13 cellular contexts compared by ENCODE assay signal in the genomic region with DNA sequence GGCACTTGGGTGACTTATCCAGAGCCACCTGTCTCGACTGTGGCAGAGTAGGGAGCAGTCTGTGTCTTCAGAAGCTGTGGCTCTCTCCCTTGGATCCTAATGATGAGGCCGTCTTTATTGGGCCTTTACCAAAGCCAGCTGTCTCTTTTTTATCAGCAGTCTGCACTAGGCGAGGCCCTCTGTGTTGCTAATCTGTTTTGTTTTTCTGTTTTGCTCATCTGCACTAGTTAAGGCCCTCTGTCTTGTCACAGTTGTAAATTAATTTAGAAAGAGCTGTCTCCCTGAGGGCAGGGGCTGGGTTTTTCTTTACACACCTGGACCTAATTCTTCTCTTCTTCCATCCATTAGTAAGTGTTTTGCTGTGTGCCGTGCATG. TPM values are rescaled to one million over a fixed set of nuclear protein-coding genes. Genes with fewer than 3 reads are reported as not detected.
A peak's percentile ranks its signal among the peaks of the same experiment; 100 is the strongest.
DNase-seq lines count a peak whose midpoint lies in the region; ATAC-seq and TF ChIP-seq lines count a peak whose summit lies in the region.
"Had no signal": no experiment of that assay in that cellular context is flagged by ENCODE, and none has a peak within 500 bp of the region (broad histone marks: within the 10 kb centered on the region; RNA-seq: fewer than 3 reads in every experiment).

No MANE protein-coding gene starts in this region.

- H3K4me3 Mint-ChIP-seq in dendritic cell treated with granulocyte-macrophage colony-stimulating factor and Interleukin-4, amounts not matched to agents 40 ng/mL and 50 ng/mL, for 4 days: no peak overlapping the region
- H3K4me3 Mint-ChIP-seq in osteocyte (ENCODE audit: unreplicated experiment): no peak overlapping the region
- H3K4me3 Mint-ChIP-seq: activated naive CD4-positive, alpha-beta T cell treated with anti-CD3 and anti-CD28 coated beads, Interleukin-2, amount 50 U/mL, for 24 hours had no signal

- DNase-seq in osteocyte (ENCODE audit: extremely low spot score, unreplicated experiment) (no peak), NCI-H2227 (lab: John Stamatoyannopoulos, UW; ENCODE audit: unreplicated experiment) (no peak), OCI-M1 (lab: John Stamatoyannopoulos, UW) (no peak), HuH-7.5 (ENCODE audit: low spot score) (no peak)
- no peak for DNase-seq in stimulated activated CD4-positive, alpha-beta T cell treated with anti-CD3 and anti-CD28 coated beads, Interleukin-15, amount 100 ng/mL, for 24 hours
- DNase-seq: left lung; NCI-H748 treated with DMSO at 0.1 percent for 48 hours; stimulated activated CD4-positive, alpha-beta T cell treated with anti-CD3 and anti-CD28 coated beads, Interleukin-2, amount 100 ng/mL, for 48 hours; T-helper 9 cell had no signal

- no peak for TF ChIP-seq CTCF in osteocyte (IDR thresholded peaks at IDR 0.05)

- H3K27me3 Mint-ChIP-seq in dendritic cell treated with granulocyte-macrophage colony-stimulating factor and Interleukin-4, amounts not matched to agents 40 ng/mL and 50 ng/mL, for 4 days: no peaks in the 10 kb centered on the region
- no peaks in the 10 kb centered on the region for H3K27me3 Mint-ChIP-seq in osteocyte (ENCODE audit: unreplicated experiment)
- H3K27me3 Mint-ChIP-seq: activated naive CD4-positive, alpha-beta T cell treated with anti-CD3 and anti-CD28 coated beads, Interleukin-2, amount 50 U/mL, for 24 hours had no signal

- peak overlapping the region; percentile 72 for H3K27ac Mint-ChIP-seq in dendritic cell treated with granulocyte-macrophage colony-stimulating factor and Interleukin-4, amounts not matched to agents 40 ng/mL and 50 ng/mL, for 4 days
- H3K27ac Mint-ChIP-seq in osteocyte (ENCODE audit: unreplicated experiment): peak overlapping the region; percentile 65

- peaks cover 93% of the 10 kb centered on the region for H3K4me1 Mint-ChIP-seq in dendritic cell treated with granulocyte-macrophage colony-stimulating factor and Interleukin-4, amounts not matched to agents 40 ng/mL and 50 ng/mL, for 4 days (ENCODE audit: low read depth)
- peaks cover 42% of the 10 kb centered on the region for H3K4me1 Mint-ChIP-seq in osteocyte (ENCODE audit: unreplicated experiment)

- H3K36me3 Mint-ChIP-seq in dendritic cell treated with granulocyte-macrophage colony-stimulating factor and Interleukin-4, amounts not matched to agents 40 ng/mL and 50 ng/mL, for 4 days (ENCODE audit: low read depth): peaks cover 54% of the 10 kb centered on the region
- H3K36me3 Mint-ChIP-seq in osteocyte (ENCODE audit: unreplicated experiment): peaks cover 3% of the 10 kb centered on the region
- H3K36me3 Mint-ChIP-seq: activated naive CD4-positive, alpha-beta T cell treated with anti-CD3 and anti-CD28 coated beads, Interleukin-2, amount 50 U/mL, for 24 hours had no signal

- intact Hi-C loops in dendritic cell treated with granulocyte-macrophage colony-stimulating factor and Interleukin-4, amounts not matched to agents 40 ng/mL and 50 ng/mL, for 4 days (cut with micrococcal nuclease): loop anchor here (5.0 kb wide), 1 partner anchor 44 kb away; a partner anchor contains a TSS

- H3K9me3 Mint-ChIP-seq in dendritic cell treated with granulocyte-macrophage colony-stimulating factor and Interleukin-4, amounts not matched to agents 40 ng/mL and 50 ng/mL, for 4 days: no peaks in the 10 kb centered on the region
- H3K9me3 Mint-ChIP-seq in osteocyte (ENCODE audit: unreplicated experiment): no peaks in the 10 kb centered on the region
- H3K9me3 Mint-ChIP-seq: activated naive CD4-positive, alpha-beta T cell treated with anti-CD3 and anti-CD28 coated beads, Interleukin-2, amount 50 U/mL, for 24 hours had no signal

- ATAC-seq in GM18870 (IDR thresholded peaks at IDR 0.05; ENCODE audit: unreplicated experiment) (peak; percentile 28), HG02870 (IDR thresholded peaks at IDR 0.05; ENCODE audit: unreplicated experiment) (peak; percentile 44)
- ATAC-seq: left lung had no signal

RNA-seq across cellular contexts. Expression of a gene that starts 45.0 kb away (rescaled TPM):
- total RNA-seq in osteocyte: 42.5 and 43.2 TPM in 2 replicates

RNA-seq across cellular contexts. Expression of a gene that starts 52.0 kb away (rescaled TPM):
- total RNA-seq in osteocyte: 63.4 and 65.6 TPM in 2 replicates

RNA-seq across cellular contexts. Expression of a gene that starts 58.9 kb away (rescaled TPM):
- total RNA-seq in osteocyte: 97.4 and 101 TPM in 2 replicates
